Comparison of ENCODE assay signal across 9 cellular contexts in genomic region chr2:170525566-170525900, GRCh38.
DNase-seq lines count a peak whose midpoint lies in the region; ATAC-seq and TF ChIP-seq lines count a peak whose summit lies in the region.
"Had no signal": no experiment of that assay in that cellular context is flagged by ENCODE, and none has a peak within 500 bp of the region (broad histone marks: within the 10 kb centered on the region; RNA-seq: fewer than 3 reads in every experiment).

No MANE protein-coding gene starts in this region.

- H3K36me3 Mint-ChIP-seq in osteocyte (ENCODE audit: unreplicated experiment) (no peaks in the 10 kb centered on the region), nephron progenitor cell (ENCODE audit: low read depth) (no peaks in the 10 kb centered on the region)

- no peak for ATAC-seq in GM21381 (IDR thresholded peaks at IDR 0.05; ENCODE audit: unreplicated experiment)
- ATAC-seq in GM21825 (IDR thresholded peaks at IDR 0.05; ENCODE audit: unreplicated experiment): no peak

- no peak for TF ChIP-seq CTCF in BJ (IDR thresholded peaks at IDR 0.05; ENCODE audit: insufficient read depth, low read depth, low read length)
- TF ChIP-seq CTCF in osteocyte (IDR thresholded peaks at IDR 0.05): no peak
- no peak for TF ChIP-seq CTCF in nephron progenitor cell (IDR thresholded peaks at IDR 0.05)
- no peak for TF ChIP-seq CTCF in GM13977 (IDR thresholded peaks at IDR 0.05; ENCODE audit: extremely low read depth, insufficient read depth, missing control alignments)

- peak overlapping the region; percentile 73 for H3K27ac Mint-ChIP-seq in osteocyte (ENCODE audit: unreplicated experiment)
- no peak overlapping the region for H3K27ac Mint-ChIP-seq in nephron progenitor cell

- in situ Hi-C loops in GM13977 (cut with MboI; ENCODE audit: low pct_unique_long_range_greater_than_20kb, low sequenced_read_pairs, unreplicated experiment): no loop called here

- POLR2A ChIA-PET in BJ (lab: Charles Lee): no interaction called here

- no peaks in the 10 kb centered on the region for H3K9me3 Mint-ChIP-seq in osteocyte (ENCODE audit: unreplicated experiment)
- H3K9me3 Mint-ChIP-seq in nephron progenitor cell: no peaks in the 10 kb centered on the region

- H3K4me1 Mint-ChIP-seq in osteocyte (ENCODE audit: unreplicated experiment) (peaks cover 37% of the 10 kb centered on the region), nephron progenitor cell (peaks cover 34% of the 10 kb centered on the region)

- H3K27me3 ChIP-seq in BJ (ENCODE audit: control insufficient read depth, insufficient read depth, low read length): peaks cover 2% of the 10 kb centered on the region

- H3K36me3 ChIP-seq in BJ (ENCODE audit: control insufficient read depth, insufficient read depth, low read length): no peaks in the 10 kb centered on the region

- DNase-seq in BJ (ENCODE audit: low read depth) (peak; percentile 81), RKO (ENCODE audit: low spot score) (peak; percentile 94), fibroblast of peridontal ligament (ENCODE audit: extremely low read depth) (peak; percentile 89), osteocyte (ENCODE audit: extremely low spot score, unreplicated experiment) (peak; percentile 87), nephron progenitor cell (no peak), GM13977 (ENCODE audit: low spot score) (no peak)
- DNase-seq: activated CD4-positive, alpha-beta T cell treated with anti-CD3 and anti-CD28 coated beads for 1 hour had no signal

- no peak overlapping the region for H3K4me3 ChIP-seq in BJ (ENCODE audit: low read depth, low read length)

- peaks cover 2% of the 10 kb centered on the region for H3K27me3 Mint-ChIP-seq in osteocyte (ENCODE audit: unreplicated experiment)
- H3K27me3 Mint-ChIP-seq in nephron progenitor cell (ENCODE audit: low read depth, poor library complexity): peaks cover 4% of the 10 kb centered on the region

- CTCF ChIA-PET in BJ (lab: Yijun Ruan, JAX): no interaction called here

- no peak overlapping the region for H3K4me3 Mint-ChIP-seq in osteocyte (ENCODE audit: unreplicated experiment)
- H3K4me3 Mint-ChIP-seq in nephron progenitor cell: no peak overlapping the region

Comparison
In these comparisons a context has a peak if more than half of its experiments do, and no peak if none do; other contexts are left out.
1. DNase-seq: peak in BJ (single experiment), RKO (single experiment), fibroblast of peridontal ligament (single experiment) and osteocyte (single experiment); none in nephron progenitor cell (single experiment) and GM13977 (single experiment).